2 cellular contexts compared by ENCODE assay signal in genomic region chr17:72603346-72604242, GRCh38.
TF ChIP-seq lines count a peak whose summit lies in the region.

No MANE protein-coding gene starts in this region.

TF ChIP-seq in SK-N-SH, 30 proteins besides CTCF, POLR2A, EP300 and RAD21 (continued from another document):
- TF ChIP-seq REST (IDR thresholded peaks at IDR 0.05; ENCODE audit: low read depth, low read length) (no peak), MAX (IDR thresholded peaks at IDR 0.05; ENCODE audit: low read depth) (no peak), RCOR1 (IDR thresholded peaks at IDR 0.05; ENCODE audit: low read length) (no peak), PBX3 (IDR thresholded peaks at IDR 0.05) (no peak), FOXM1 (IDR thresholded peaks at IDR 0.05; ENCODE audit: low read depth) (no peak), USF2 (IDR thresholded peaks at IDR 0.05; ENCODE audit: borderline replicate concordance, low read depth, low read length) (no peak), RXRA (IDR thresholded peaks at IDR 0.05; ENCODE audit: borderline replicate concordance, low read depth) (no peak), SIN3A (IDR thresholded peaks at IDR 0.05; ENCODE audit: borderline replicate concordance, low read depth, low read length) (no peak), CHD2 (IDR thresholded peaks at IDR 0.05; ENCODE audit: low read length, partially characterized antibody) (no peak), MEF2A (IDR thresholded peaks at IDR 0.05; ENCODE audit: borderline replicate concordance, low read depth) (no peak), JUND (IDR thresholded peaks at IDR 0.05) (no peak)
TF ChIP-seq in SK-N-SH: peak in this region for 0.

TF ChIP-seq in SK-N-SH treated with all-trans-retinoic acid at 6 μM for 48 hours, 23 proteins besides CTCF, POLR2A, EP300 and RAD21 (continued from another document):
- TF ChIP-seq CREB5 (CRISPR knock-in tag; IDR thresholded peaks at IDR 0.05; ENCODE audit: low read depth): no peak
- TF ChIP-seq RARB (CRISPR knock-in tag; IDR thresholded peaks at IDR 0.05): no peak
- TF ChIP-seq OSR1 (CRISPR knock-in tag; IDR thresholded peaks at IDR 0.05): no peak
